ENCODE assay signal across 1 cellular context in genomic region chr6:96521625-96522468, GRCh38.
TF ChIP-seq lines count a peak whose summit lies in the region.

TSS of gene UFL1 (plus strand) at chr6:96521806. CDS start at chr6:96521874, 68 bp downstream.

TF ChIP-seq in K562, 482 proteins besides CTCF, POLR2A, EP300 and RAD21 (continued from another document and continues in another):
- TF ChIP-seq AFF4 (CRISPR knock-in tag; IDR thresholded peaks at IDR 0.05) (0 out of 2 replicates have a peak, but pooled peaks have one; percentile 46), JUN (IDR thresholded peaks at IDR 0.05; ENCODE audit: borderline replicate concordance, low read depth, low read length) (0 out of 2 replicates have a peak, but pooled peaks have one; percentile 10), JUN (CRISPR knock-in tag; IDR thresholded peaks at IDR 0.05; ENCODE audit: borderline replicate concordance) (peak; percentile 7; the same call in 1 of the 2 replicates), RNF2 (IDR thresholded peaks at IDR 0.05) (peak; percentile 46; the same call in 1 of the 2 replicates), ZNF347 (CRISPR knock-in tag; IDR thresholded peaks at IDR 0.05; ENCODE audit: low read depth) (no peak), KDM5B (IDR thresholded peaks at IDR 0.05; ENCODE audit: insufficient replicate concordance, low read depth, low read length) (peak; percentile 99), NEUROD1 (IDR thresholded peaks at IDR 0.05; ENCODE audit: borderline replicate concordance, low read depth, low read length, partially characterized antibody) (peak; percentile 47), POLR3A (IDR thresholded peaks at IDR 0.05; ENCODE audit: borderline replicate concordance, extremely low read depth, insufficient read depth, insufficient read length) (no peak), ZNF263 (CRISPR knock-in tag; IDR thresholded peaks at IDR 0.05; ENCODE audit: borderline replicate concordance) (peak; percentile 54; the same call in 1 of the 2 replicates), MTA3 (IDR thresholded peaks at IDR 0.05; ENCODE audit: borderline replicate concordance) (peak; percentile 92), E2F6 (IDR thresholded peaks at IDR 0.05; ENCODE audit: borderline replicate concordance in 1 of 2, extremely low read depth in 1 of 2, insufficient read depth in 1 of 2, insufficient read length in 1 of 2, low read depth in 1 of 2, low read length in 1 of 2, poor library complexity in 1 of 2, severe bottlenecking in 1 of 2) (peak; percentile 34 to 65), PBX2 (CRISPR knock-in tag; IDR thresholded peaks at IDR 0.05; ENCODE audit: low read depth) (peak; percentile 63; the same call in 1 of the 2 replicates), PBX2 (tag; conservative IDR thresholded peaks at IDR 0.05; ENCODE audit: low read depth) (0 out of 2 replicates have a peak, but pooled peaks have one; percentile 8), ZNF408 (CRISPR knock-in tag; IDR thresholded peaks at IDR 0.05; ENCODE audit: low read depth) (no peak), HCFC1 (IDR thresholded peaks at IDR 0.05; ENCODE audit: low read depth, low read length) (peak; percentile 69), THAP12 (CRISPR knock-in tag; IDR thresholded peaks at IDR 0.05) (peak; percentile 87), FUS (optimal IDR thresholded peaks at IDR 0.05; ENCODE audit: low read depth, low read length) (no peak), POLR3G (IDR thresholded peaks at IDR 0.05; ENCODE audit: extremely low read depth, insufficient read length, insufficient replicate concordance) (no peak), GABPA (tag; conservative IDR thresholded peaks at IDR 0.05; ENCODE audit: low read depth) (peak; percentile 83), SRSF7 (optimal IDR thresholded peaks at IDR 0.05; ENCODE audit: low read depth, low read length) (no peak), RBBP5 (IDR thresholded peaks at IDR 0.05; ENCODE audit: borderline replicate concordance, insufficient read depth, low read length, poor library complexity, severe bottlenecking) (peak; percentile 76), ZNF121 (CRISPR knock-in tag; conservative IDR thresholded peaks at IDR 0.05) (no peak), ZNF592 (IDR thresholded peaks at IDR 0.05) (no peak), HNRNPL (IDR thresholded peaks at IDR 0.05; ENCODE audit: low read depth, low read length) (no peak; the same call in 1 of the 2 replicates), CHD1 (IDR thresholded peaks at IDR 0.05; ENCODE audit: low read length) (peak; percentile 70), ZNF41 (CRISPR knock-in tag; conservative IDR thresholded peaks at IDR 0.05) (0 out of 2 replicates have a peak, but pooled peaks have one; percentile 5), ZNF384 (IDR thresholded peaks at IDR 0.05; ENCODE audit: low read depth, low read length) (no peak), MTA2 (IDR thresholded peaks at IDR 0.05; ENCODE audit: low read depth) (no peak), BHLHE40 (IDR thresholded peaks at IDR 0.05; ENCODE audit: low read length) (peak; percentile 61), SMAD4 (CRISPR knock-in tag; conservative IDR thresholded peaks at IDR 0.05) (peak; percentile 88), ARID1B (IDR thresholded peaks at IDR 0.05) (peak; percentile 55), ZNF175 (CRISPR knock-in tag; IDR thresholded peaks at IDR 0.05; ENCODE audit: low read depth) (0 out of 2 replicates have a peak, but pooled peaks have one; percentile 28), ZNF277 (CRISPR knock-in tag; IDR thresholded peaks at IDR 0.05; ENCODE audit: borderline replicate concordance) (no peak), GTF2F1 (IDR thresholded peaks at IDR 0.05; ENCODE audit: low read depth, low read length) (peak; percentile 83; the same call in 1 of the 2 replicates), NONO (IDR thresholded peaks at IDR 0.05; ENCODE audit: low read depth in 2 of 2, low read length in 1 of 2) (peak; percentile 7 to 48; a peak in 2 of 4 replicates), ZNF75A (CRISPR knock-in tag; IDR thresholded peaks at IDR 0.05) (peak; percentile 99), PKNOX1 (IDR thresholded peaks at IDR 0.05) (peak; percentile 91), HMGN3 (IDR thresholded peaks at IDR 0.05; ENCODE audit: borderline replicate concordance, extremely low read depth, insufficient read length, low read depth, low read length) (peak; percentile 84), BACH1 (tag; IDR thresholded peaks at IDR 0.05) (no peak), SMAD1 (IDR thresholded peaks at IDR 0.05; ENCODE audit: low read depth, low read length, partially characterized antibody) (peak; percentile 72), NCOA2 (IDR thresholded peaks at IDR 0.05; ENCODE audit: partially characterized antibody in 2 of 2) (no peak), NFRKB (IDR thresholded peaks at IDR 0.05; ENCODE audit: low read depth) (peak; percentile 94), ERF (CRISPR knock-in tag; IDR thresholded peaks at IDR 0.05) (no peak), ZNF76 (CRISPR knock-in tag; IDR thresholded peaks at IDR 0.05; ENCODE audit: borderline replicate concordance) (peak; percentile 58; the same call in 1 of the 2 replicates), ZNF436 (CRISPR knock-in tag; IDR thresholded peaks at IDR 0.05) (peak; percentile 55; the same call in 1 of the 2 replicates), ZBTB43 (CRISPR knock-in tag; IDR thresholded peaks at IDR 0.05) (peak; percentile 84; the same call in 1 of the 2 replicates)
